In genomic region chr1:156631152-156631551, GRCh38 we compare ENCODE assay signal across 6 cellular contexts. TPM values are rescaled to one million over a fixed set of nuclear protein-coding genes. Genes with fewer than 3 reads are reported as not detected.
"Had no signal": no experiment of that assay in that cellular context is flagged by ENCODE, and none has a peak within 500 bp of the region (broad histone marks: within the 10 kb centered on the region; RNA-seq: fewer than 3 reads in every experiment).

No MANE protein-coding gene starts in this region.

RNA-seq across cellular contexts. Expression of gene BCAN, which starts 10.8 kb away (rescaled TPM):
- total RNA-seq: activated CD8-positive, alpha-beta T cell treated with anti-CD3 and anti-CD28 coated beads for 36 hours; activated naive CD8-positive, alpha-beta T cell treated with anti-CD3 and anti-CD28 coated beads for 36 hours; activated T-helper 2 cell treated with anti-CD3 and anti-CD28 coated beads, Interferon-gamma antibody, Interleukin-2, Interleukin-4, amounts not matched to agents 10 μg/mL and 5 μg/mL and 100 μg/mL, durations not matched to agents 14 hours and 24 hours and 36 hours; LHCN-M2; SJSA1 had no signal

RNA-seq across cellular contexts. Expression of gene HAPLN2, which starts 11.9 kb away (rescaled TPM):
- total RNA-seq: activated CD8-positive, alpha-beta T cell treated with anti-CD3 and anti-CD28 coated beads for 36 hours; activated naive CD8-positive, alpha-beta T cell treated with anti-CD3 and anti-CD28 coated beads for 36 hours; activated T-helper 2 cell treated with anti-CD3 and anti-CD28 coated beads, Interferon-gamma antibody, Interleukin-2, Interleukin-4, amounts not matched to agents 10 μg/mL and 5 μg/mL and 100 μg/mL, durations not matched to agents 14 hours and 24 hours and 36 hours; LHCN-M2; MCF 10A; SJSA1 had no signal

RNA-seq across cellular contexts. Expression of gene NES, which starts 46.1 kb away (rescaled TPM):
- total RNA-seq: activated CD8-positive, alpha-beta T cell treated with anti-CD3 and anti-CD28 coated beads for 36 hours; activated T-helper 2 cell treated with anti-CD3 and anti-CD28 coated beads, Interferon-gamma antibody, Interleukin-2, Interleukin-4, amounts not matched to agents 10 μg/mL and 5 μg/mL and 100 μg/mL, durations not matched to agents 14 hours and 24 hours and 36 hours; MCF 10A had no signal
